ENCODE assay signal across 13 cellular contexts in the genomic region with DNA sequence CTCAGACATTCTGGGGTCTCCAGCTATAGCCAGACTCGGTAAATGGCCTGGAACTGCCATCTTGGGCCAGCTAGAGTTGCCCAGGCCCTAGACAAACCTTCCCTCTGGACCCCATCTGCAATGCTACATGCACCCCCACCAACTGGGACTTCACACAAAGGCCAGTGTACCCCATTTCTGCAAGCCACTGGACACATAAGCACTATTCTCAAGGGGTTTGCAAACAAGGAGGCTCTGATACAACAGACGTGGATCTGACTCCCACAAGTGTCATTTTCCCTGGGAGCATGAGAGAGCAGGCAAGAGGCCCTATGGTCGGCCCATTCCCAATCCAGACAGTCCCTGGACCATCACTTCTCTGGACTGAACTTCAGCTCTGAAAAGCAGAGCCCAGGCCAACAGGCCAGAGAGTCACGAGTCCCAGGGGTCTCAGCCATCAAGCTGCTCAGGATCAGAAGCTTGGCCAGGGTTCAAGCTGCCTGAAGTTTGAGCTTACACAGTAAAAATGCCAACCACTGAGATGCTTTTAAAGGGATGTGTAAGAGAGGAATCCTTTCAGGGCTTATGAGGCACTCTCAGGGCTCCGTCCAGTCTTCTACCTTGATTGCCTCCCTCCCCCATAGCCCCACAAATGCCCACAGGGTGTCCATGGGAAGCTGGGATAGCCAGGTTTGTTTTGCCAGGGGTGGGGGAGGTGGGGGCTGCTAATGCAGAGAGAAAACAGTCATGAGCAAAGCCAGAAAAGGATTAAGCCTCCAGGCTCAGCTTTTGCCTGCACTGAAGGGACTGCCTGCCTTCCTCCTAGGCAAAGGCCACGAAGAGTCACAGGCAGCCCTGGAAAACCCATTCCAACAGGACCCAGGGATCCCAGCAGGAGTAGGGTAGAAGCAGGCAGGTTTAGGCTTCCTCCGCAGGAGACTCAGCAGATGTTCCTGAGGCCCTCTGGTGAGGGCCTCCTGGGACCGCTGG. TPM values are rescaled to one million over a fixed set of nuclear protein-coding genes. Genes with fewer than 3 reads are reported as not detected.
A peak's percentile ranks its signal among the peaks of the same experiment; 100 is the strongest.
DNase-seq lines count a peak whose midpoint lies in the region; TF ChIP-seq lines count a peak whose summit lies in the region.
"Had no signal": no experiment of that assay in that cellular context is flagged by ENCODE, and none has a peak within 500 bp of the region (broad histone marks: within the 10 kb centered on the region; RNA-seq: fewer than 3 reads in every experiment).

No MANE protein-coding gene starts in this region.

- no peaks in the 10 kb centered on the region for H3K27me3 ChIP-seq in Loucy (ENCODE audit: insufficient read depth, low read length, poor library complexity, severe bottlenecking)
- no peaks in the 10 kb centered on the region for H3K27me3 ChIP-seq in colonic mucosa
- no peaks in the 10 kb centered on the region for H3K27me3 ChIP-seq in neutrophil
- H3K27me3 ChIP-seq: adrenal gland had no signal

- H3K27ac Mint-ChIP-seq in CD14-positive monocyte = peak overlapping the region; percentile 20 to 93 (median 88)

- peak overlapping the region; percentile 98 for H3K4me2 ChIP-seq in Loucy (ENCODE audit: low read depth, low read length, poor library complexity, severe bottlenecking)
- H3K4me2 ChIP-seq: KMS-11 had no signal

- peaks cover 99% of the 10 kb centered on the region for H3K4me1 Mint-ChIP-seq in CD14-positive monocyte

- H3K36me3 Mint-ChIP-seq in CD14-positive monocyte = peaks cover 3 to 9% of the 10 kb centered on the region in 2 donors

- H3K9ac ChIP-seq in Loucy (ENCODE audit: low read depth, low read length, poor library complexity, severe bottlenecking) = peak overlapping the region; percentile 83
- peak overlapping the region; percentile 61 to 97 for H3K9ac ChIP-seq in colonic mucosa (ENCODE audit: low read depth in 2 of 2, low read length in 2 of 2)
- H3K9ac ChIP-seq: KMS-11 had no signal

- H3K4me3 Mint-ChIP-seq in CD14-positive monocyte = no peak overlapping the region

- no peaks in the 10 kb centered on the region for H3K9me3 ChIP-seq in Loucy (ENCODE audit: insufficient read depth, low read depth, low read length)
- no peaks in the 10 kb centered on the region for H3K9me3 ChIP-seq in colonic mucosa
- H3K9me3 ChIP-seq in neutrophil = no peaks in the 10 kb centered on the region
- H3K9me3 ChIP-seq: adrenal gland had no signal

- no peak for TF ChIP-seq CTCF in CD14-positive monocyte (IDR thresholded peaks at IDR 0.05)
- no peak for TF ChIP-seq CTCF in Loucy (conservative IDR thresholded peaks at IDR 0.05; ENCODE audit: low read length)
- TF ChIP-seq CTCF in colonic mucosa (IDR thresholded peaks at IDR 0.05) = no peak
- TF ChIP-seq CTCF in neutrophil (IDR thresholded peaks at IDR 0.05) = no peak

- peak; percentile 40 for DNase-seq in CD14-positive monocyte (ENCODE audit: low spot score)
- no peak for DNase-seq in colonic mucosa
- DNase-seq in activated CD4-positive, CD25-positive, alpha-beta regulatory T cell (lab: John Stamatoyannopoulos, UW) = no peak
- DNase-seq in stimulated activated naive CD4-positive, alpha-beta T cell treated with Interleukin-2 at 50 U/mL for 16 hours (lab: John Stamatoyannopoulos, UW) = no peak
- no peak for DNase-seq in pons (ENCODE audit: low spot score)
- DNase-seq in NCI-H345 (lab: John Stamatoyannopoulos, UW) = no peak
- DNase-seq: EL; SHP77 treated with DMSO at 0.1 percent for 48 hours; stimulated activated CD4-positive, alpha-beta T cell treated with anti-CD3 and anti-CD28 coated beads, Interleukin-4, amount 100 ng/mL, for 24 hours had no signal

- H2AFZ ChIP-seq in Loucy (ENCODE audit: low read length) = no peak overlapping the region

- intact Hi-C loops in CD14-positive monocyte (cut with micrococcal nuclease) (no loop called here), colonic mucosa (cut with DNase I) (no loop called here)

- H3K4me1 ChIP-seq in Loucy (ENCODE audit: insufficient read depth, low read length, poor library complexity, severe bottlenecking) (peaks cover 89% of the 10 kb centered on the region), colonic mucosa (peaks cover 78% of the 10 kb centered on the region), neutrophil (ENCODE audit: control insufficient read depth in 1 of 2, insufficient read depth in 1 of 2, low read depth in 1 of 2, low read length in 1 of 2) (peaks cover 83 to 91% of the 10 kb centered on the region in 2 experiments)

- peaks cover 70% of the 10 kb centered on the region for H4K20me1 ChIP-seq in Loucy (ENCODE audit: insufficient read depth, low read length, poor library complexity, severe bottlenecking)

- peaks cover 26% of the 10 kb centered on the region for H3F3A ChIP-seq in Loucy (ENCODE audit: low read depth)

- H3K79me2 ChIP-seq in Loucy (ENCODE audit: insufficient read depth, low read length) = peaks cover 92% of the 10 kb centered on the region

- H3K4me3 ChIP-seq in Loucy (ENCODE audit: low read length, poor library complexity, severe bottlenecking) = no peak overlapping the region
- no peak overlapping the region for H3K4me3 ChIP-seq in colonic mucosa
- no peak overlapping the region for H3K4me3 ChIP-seq in neutrophil (ENCODE audit: low read depth in 1 of 2, low read length in 1 of 2)
- H3K4me3 ChIP-seq: adrenal gland had no signal

- H3K9me3 Mint-ChIP-seq in CD14-positive monocyte = no peaks in the 10 kb centered on the region

- H3K27me3 Mint-ChIP-seq in CD14-positive monocyte (ENCODE audit: low read depth in 3 of 3) = no peaks in the 10 kb centered on the region

- H3K27ac ChIP-seq in colonic mucosa = peak overlapping the region; percentile 92
- peak overlapping the region; percentile 87 for H3K27ac ChIP-seq in neutrophil
- H3K27ac ChIP-seq: KMS-11 had no signal

- H3K36me3 ChIP-seq in Loucy (ENCODE audit: insufficient read depth, low read length) (peaks cover 5% of the 10 kb centered on the region; the same call in 1 of the 2 replicates), colonic mucosa (no peaks in the 10 kb centered on the region), neutrophil (no peaks in the 10 kb centered on the region)
- H3K36me3 ChIP-seq: adrenal gland had no signal

- H3K9me2 ChIP-seq in Loucy (replicated peaks; ENCODE audit: low read depth, low read length) = no peaks in the 10 kb centered on the region

RNA-seq across cellular contexts. Expression of a gene that starts 31.7 kb away (rescaled TPM):
- 1 to 10 TPM; 4.4 to 6.4 TPM for polyA plus RNA-seq in CD14-positive monocyte
- 10 to 100 TPM; 13.4 to 28.3 TPM for total RNA-seq in colonic mucosa
